7 cellular contexts compared by ENCODE assay signal in genomic region chr3:9396301-9396631, GRCh38. TPM values are rescaled to one million over a fixed set of nuclear protein-coding genes. Genes with fewer than 3 reads are reported as not detected.
DNase-seq lines count a peak whose midpoint lies in the region; ATAC-seq and TF ChIP-seq lines count a peak whose summit lies in the region.

No MANE protein-coding gene starts in this region.

- H3K4me3 Mint-ChIP-seq in GM23338 = peak overlapping the region; percentile 95

- TF ChIP-seq CTCF in GM23338 (conservative IDR thresholded peaks at IDR 0.05; ENCODE audit: low read depth in 2 of 2) (no peak), astrocyte of the spinal cord (IDR thresholded peaks at IDR 0.05; ENCODE audit: low read depth, low read length) (no peak)

- peak overlapping the region; percentile 88 for H3K4me2 ChIP-seq in GM23338

- H3K27ac ChIP-seq in GM23338 (ENCODE audit: low read depth) = peak overlapping the region; percentile 91
- peak overlapping the region; percentile 98 for H3K27ac ChIP-seq in KOPT-K1 (ENCODE audit: low read depth, low read length, poor library complexity, severe bottlenecking)
- H3K27ac ChIP-seq in skin epidermis = peak overlapping the region; percentile 79 to 100 (median 99)

- in situ Hi-C loops in astrocyte of the spinal cord (cut with HindIII; ENCODE audit: low sequenced_read_pairs) = no loop called here

- H4K20me1 ChIP-seq in GM23338 (replicated peaks; ENCODE audit: insufficient read depth) = peaks cover 64% of the 10 kb centered on the region

- peaks cover 67% of the 10 kb centered on the region for H3K36me3 Mint-ChIP-seq in GM23338 (ENCODE audit: low read depth)

- H3F3A ChIP-seq in GM23338 (replicated peaks; ENCODE audit: low read depth) = peaks cover 5% of the 10 kb centered on the region; the same call in 1 of the 2 replicates

- H3K4me1 Mint-ChIP-seq in GM23338 = peaks cover 33% of the 10 kb centered on the region

- H3K4me1 ChIP-seq in GM23338 (ENCODE audit: insufficient read depth) = peaks cover 29% of the 10 kb centered on the region

- no peak overlapping the region for H2AFZ ChIP-seq in GM23338

- H3K27me3 ChIP-seq in GM23338 (ENCODE audit: insufficient read depth) = no peaks in the 10 kb centered on the region

- H3K9me3 ChIP-seq in KOPT-K1 (ENCODE audit: insufficient read depth, low read length, poor library complexity, severe bottlenecking) = no peaks in the 10 kb centered on the region

- H3K9me2 ChIP-seq in GM23338 (ENCODE audit: insufficient read depth) = no peaks in the 10 kb centered on the region

- DNase-seq in GM23338 (ENCODE audit: low spot score) = peak; percentile 96
- DNase-seq in SIG-M5 (lab: John Stamatoyannopoulos, UW) = peak; percentile 98
- DNase-seq in astrocyte of the spinal cord (ENCODE audit: low read depth, low spot score) = peak; percentile 98

- peak overlapping the region; percentile 86 for H3K4me3 ChIP-seq in GM08714 (ENCODE audit: low read length)
- H3K4me3 ChIP-seq in GM23338 = peak overlapping the region; percentile 83
- peak overlapping the region; percentile 78 for H3K4me3 ChIP-seq in astrocyte of the spinal cord (ENCODE audit: low read depth, low read length)
- peak overlapping the region; percentile 82 for H3K4me3 ChIP-seq in iPS-11a (ENCODE audit: low read depth, low read length)
- H3K4me3 ChIP-seq in skin epidermis = peak overlapping the region; percentile 75 to 92 (median 90)

- H3K9me3 Mint-ChIP-seq in GM23338 = no peaks in the 10 kb centered on the region; the same call in 2 of the 3 replicates

- H3K79me2 ChIP-seq in GM23338 (replicated peaks; ENCODE audit: insufficient read depth) = peaks cover 84% of the 10 kb centered on the region

- peak overlapping the region; percentile 98 for H3K27ac Mint-ChIP-seq in GM23338

- H3K36me3 ChIP-seq in GM23338 (ENCODE audit: insufficient read depth) (peaks cover 25% of the 10 kb centered on the region; the same call in 1 of the 2 replicates), KOPT-K1 (ENCODE audit: insufficient read depth, low read length) (peaks cover 47% of the 10 kb centered on the region)

- ATAC-seq in GM23338 = peak; percentile 63

- H3K27me3 Mint-ChIP-seq in GM23338 (ENCODE audit: insufficient read depth, low read depth, poor library complexity) = peaks cover 9% of the 10 kb centered on the region

TF ChIP-seq in GM23338, 12 proteins besides CTCF, POLR2A, EP300 and RAD21:
- TF ChIP-seq POLR2AphosphoS5 (IDR thresholded peaks at IDR 0.05; ENCODE audit: low read depth) (peak; percentile 58), CREB1 (CRISPR knock-in tag; IDR thresholded peaks at IDR 0.05; ENCODE audit: low read depth) (peak; percentile 69; the same call in 1 of the 2 replicates), REST (IDR thresholded peaks at IDR 0.05; ENCODE audit: unreplicated experiment) (no peak)

RNA-seq across cellular contexts. Expression of gene SETD5, which starts 1.1 kb away (rescaled TPM):
- 140 and 172 TPM in 2 replicates for total RNA-seq in GM23338 (2014; rRNA removed; shearing (Covaris generic))
- polyA plus RNA-seq in GM23338 (2016; fragmentation: Nextera tagmentation; extraction: Ambion mirVana) = 132 and 143 TPM in 2 replicates

RNA-seq across cellular contexts. Expression of gene THUMPD3, which starts 33.4 kb away (rescaled TPM):
- 30.1 and 37.3 TPM in 2 replicates for total RNA-seq in GM23338 (2014; rRNA removed; shearing (Covaris generic))
- polyA plus RNA-seq in GM23338 (2016; fragmentation: Nextera tagmentation; extraction: Ambion mirVana) = 45.2 and 54.1 TPM in 2 replicates

Comparison
In these comparisons a context has a peak if more than half of its experiments do, and no peak if none do; other contexts are left out.
1. Peak in every context shown above with its lines: DNase-seq, ATAC-seq, H3K4me3 ChIP-seq and H3K27ac ChIP-seq.